2 cellular contexts compared by ENCODE assay signal in genomic region chr20:45813489-45813888, GRCh38.
TF ChIP-seq lines count a peak whose summit lies in the region.

No MANE protein-coding gene starts in this region.

TF ChIP-seq in HepG2, 621 proteins besides CTCF, POLR2A, EP300 and RAD21:
- TF ChIP-seq FOXO4 (CRISPR knock-in tag; conservative IDR thresholded peaks at IDR 0.05) (0 out of 2 replicates have a peak, but pooled peaks have one; percentile 57), ZNF512B (CRISPR knock-in tag; IDR thresholded peaks at IDR 0.05; ENCODE audit: borderline replicate concordance) (no peak), ZBTB46 (CRISPR knock-in tag; IDR thresholded peaks at IDR 0.05; ENCODE audit: borderline replicate concordance) (0 out of 2 replicates have a peak, but pooled peaks have one; percentile 13), ZNF746 (CRISPR knock-in tag; IDR thresholded peaks at IDR 0.05) (no peak), PCBP2 (optimal IDR thresholded peaks at IDR 0.05; ENCODE audit: low read depth, low read length, poor library complexity, severe bottlenecking) (peak; percentile 47)

TF ChIP-seq in WTC11, 78 proteins besides CTCF, POLR2A, EP300 and RAD21:
- TF ChIP-seq FOXK1 (CRISPR knock-in tag; IDR thresholded peaks at IDR 0.05) (no peak), ZNF138 (CRISPR knock-in tag; conservative IDR thresholded peaks at IDR 0.05) (no peak), ZSCAN18 (CRISPR knock-in tag; IDR thresholded peaks at IDR 0.05) (no peak), ZBTB21 (CRISPR knock-in tag; IDR thresholded peaks at IDR 0.05; ENCODE audit: borderline replicate concordance) (no peak), IRF1 (CRISPR knock-in tag; IDR thresholded peaks at IDR 0.05) (no peak), GABPB1 (CRISPR knock-in tag; IDR thresholded peaks at IDR 0.05) (no peak), ZNF423 (CRISPR knock-in tag; IDR thresholded peaks at IDR 0.05) (no peak), E2F4 (CRISPR knock-in tag; IDR thresholded peaks at IDR 0.05; ENCODE audit: borderline replicate concordance, low read depth) (no peak), NFYB (CRISPR knock-in tag; conservative IDR thresholded peaks at IDR 0.05; ENCODE audit: low read depth) (no peak), TP53 (CRISPR knock-in tag; IDR thresholded peaks at IDR 0.05) (no peak), HMGA2 (CRISPR knock-in tag; IDR thresholded peaks at IDR 0.05) (no peak), ZMAT4 (CRISPR knock-in tag; IDR thresholded peaks at IDR 0.05) (no peak), SP1 (CRISPR knock-in tag; conservative IDR thresholded peaks at IDR 0.05) (no peak), KAT7 (CRISPR knock-in tag; IDR thresholded peaks at IDR 0.05; ENCODE audit: borderline replicate concordance) (no peak)
